40 cellular contexts compared by ENCODE assay signal in the genomic region with DNA sequence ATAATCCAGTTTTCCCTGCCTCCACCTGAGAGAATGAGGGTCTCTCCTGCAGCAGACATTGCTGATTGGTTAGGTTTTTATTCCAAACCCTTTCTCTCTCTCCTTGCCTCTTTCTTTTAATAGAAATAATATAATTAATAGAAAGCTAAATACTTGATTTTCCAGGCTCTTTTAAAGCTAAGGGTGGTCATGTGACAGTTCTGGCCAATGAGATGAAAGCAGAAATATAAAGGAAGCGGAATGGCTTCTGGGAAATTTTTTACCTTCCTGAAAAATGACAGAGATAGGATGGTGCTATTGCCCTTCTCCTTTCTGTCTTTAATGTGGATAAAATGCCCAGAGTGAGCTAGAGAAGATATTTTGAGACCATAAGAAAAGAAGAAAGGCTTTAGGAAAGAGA. TPM values are rescaled to one million over a fixed set of nuclear protein-coding genes. Genes with fewer than 3 reads are reported as not detected.
"Had no signal": no experiment of that assay in that cellular context is flagged by ENCODE, and none has a peak within 500 bp of the region (broad histone marks: within the 10 kb centered on the region; RNA-seq: fewer than 3 reads in every experiment).

No MANE protein-coding gene starts in this region.

- DNase-seq: activated effector memory CD4-positive, alpha-beta T cell treated with anti-CD3 and anti-CD28 coated beads, Interleukin-2, amount 50 U/mL, for 16 hours; activated effector memory CD4-positive, alpha-beta T cell treated with Interleukin-2 at 50 U/mL for 16 hours; activated gamma-delta T cell; activated gamma-delta T cell treated with Interleukin-2 at 50 U/mL for 16 hours; activated naive CD4-positive, alpha-beta T cell; activated naive CD4-positive, alpha-beta T cell treated with anti-CD3 and anti-CD28 coated beads for 36 hours; activated naive CD4-positive, alpha-beta T cell treated with anti-CD3 and anti-CD28 coated beads, Interleukin-2, amount 10 ng/mL, durations not matched to agents 7 days and 5 days; activated naive CD4-positive, alpha-beta T cell treated with anti-CD3 and anti-CD28 coated beads, Interleukin-2, amount 50 U/mL, for 16 hours; activated naive CD4-positive, alpha-beta T cell treated with Interleukin-2 at 50 U/mL for 16 hours; activated naive CD8-positive, alpha-beta T cell treated with anti-CD3 and anti-CD28 coated beads for 36 hours; activated naive CD8-positive, alpha-beta T cell treated with anti-CD3 and anti-CD28 coated beads, Interleukin-2, amount 10 ng/mL, durations not matched to agents 7 days and 5 days; activated naive CD8-positive, alpha-beta T cell treated with anti-CD3 and anti-CD28 coated beads, Interleukin-2, amount 50 U/mL, for 24 hours; activated T-cell treated with anti-CD3 and anti-CD28 coated beads, Interleukin-2, amount 50 U/mL, for 1 hour; activated T-cell treated with anti-CD3 and anti-CD28 coated beads, Interleukin-2, amount 50 U/mL, for 24 hours; activated T-cell treated with anti-CD3 and anti-CD28 coated beads, Interleukin-2, amount 50 U/mL, for 4 hours; activated T-cell treated with anti-CD3 and anti-CD28 coated beads, Interleukin-2, amount 50 U/mL, for 48 hours; activated T-cell treated with anti-CD3 and anti-CD28 coated beads, Interleukin-2, amount 50 U/mL, for 72 hours; adrenal gland; amniotic stem cell; amygdala; anterior cingulate cortex; aorta; body of pancreas; brain microvascular endothelial cell; caudate nucleus; central memory CD4-positive, alpha-beta T cell; cerebellar nuclear complex had no signal

- H3K27ac ChIP-seq: adrenal gland, ascending aorta, body of pancreas, brain microvascular endothelial cell, breast epithelium, cardiac muscle cell had no signal

- H3K27me3 ChIP-seq: adrenal gland, ascending aorta, body of pancreas, brain microvascular endothelial cell, breast epithelium, cardiac muscle cell had no signal

- H3K36me3 Mint-ChIP-seq: activated naive CD4-positive, alpha-beta T cell treated with anti-CD3 and anti-CD28 coated beads, Interleukin-2, amount 10 ng/mL, durations not matched to agents 7 days and 5 days; activated naive CD4-positive, alpha-beta T cell treated with anti-CD3 and anti-CD28 coated beads, Interleukin-2, amount 50 U/mL, for 24 hours; activated naive CD4-positive, alpha-beta T cell treated with anti-CD3 and anti-CD28 coated beads, Interleukin-2, amount 50 U/mL, for 72 hours; activated naive CD8-positive, alpha-beta T cell treated with anti-CD3 and anti-CD28 coated beads for 36 hours; activated naive CD8-positive, alpha-beta T cell treated with anti-CD3 and anti-CD28 coated beads, Interleukin-2, amount 10 ng/mL, durations not matched to agents 7 days and 5 days had no signal

- H3K9me3 ChIP-seq: adrenal gland, ascending aorta, body of pancreas, breast epithelium had no signal

- H3K4me1 ChIP-seq: adrenal gland, ascending aorta, body of pancreas, breast epithelium had no signal

- H3K27me3 Mint-ChIP-seq: activated naive CD4-positive, alpha-beta T cell treated with anti-CD3 and anti-CD28 coated beads, Interleukin-2, amount 50 U/mL, for 24 hours; activated naive CD8-positive, alpha-beta T cell; activated naive CD8-positive, alpha-beta T cell treated with anti-CD3 and anti-CD28 coated beads for 36 hours; activated naive CD8-positive, alpha-beta T cell treated with anti-CD3 and anti-CD28 coated beads, Interleukin-2, amount 50 U/mL, for 24 hours; activated T-cell treated with anti-CD3 and anti-CD28 coated beads, Interleukin-2, amount 50 U/mL, for 24 hours had no signal

- H3K4me1 Mint-ChIP-seq: activated naive CD4-positive, alpha-beta T cell treated with anti-CD3 and anti-CD28 coated beads, Interleukin-2, amount 10 ng/mL, durations not matched to agents 7 days and 5 days; activated naive CD4-positive, alpha-beta T cell treated with anti-CD3 and anti-CD28 coated beads, Interleukin-2, amount 50 U/mL, for 24 hours; activated naive CD8-positive, alpha-beta T cell treated with anti-CD3 and anti-CD28 coated beads for 36 hours; activated naive CD8-positive, alpha-beta T cell treated with anti-CD3 and anti-CD28 coated beads, Interleukin-2, amount 10 ng/mL, durations not matched to agents 7 days and 5 days; activated naive CD8-positive, alpha-beta T cell treated with anti-CD3 and anti-CD28 coated beads, Interleukin-2, amount 50 U/mL, for 24 hours; activated T-helper 17 cell treated with anti-CD3 and anti-CD28 coated beads, Interleukin-2, amount 50 U/mL, for 72 hours; brain; central memory CD8-positive, alpha-beta T cell had no signal

- H3K27ac Mint-ChIP-seq: activated naive CD4-positive, alpha-beta T cell treated with anti-CD3 and anti-CD28 coated beads for 36 hours; activated naive CD4-positive, alpha-beta T cell treated with anti-CD3 and anti-CD28 coated beads, Interleukin-2, amount 10 ng/mL, durations not matched to agents 7 days and 5 days; activated naive CD4-positive, alpha-beta T cell treated with anti-CD3 and anti-CD28 coated beads, Interleukin-2, amount 50 U/mL, for 24 hours; activated naive CD4-positive, alpha-beta T cell treated with anti-CD3 and anti-CD28 coated beads, Interleukin-2, amount 50 U/mL, for 72 hours; activated naive CD8-positive, alpha-beta T cell; activated naive CD8-positive, alpha-beta T cell treated with anti-CD3 and anti-CD28 coated beads for 36 hours; activated naive CD8-positive, alpha-beta T cell treated with anti-CD3 and anti-CD28 coated beads, Interleukin-2, amount 10 ng/mL, durations not matched to agents 7 days and 5 days; activated naive CD8-positive, alpha-beta T cell treated with anti-CD3 and anti-CD28 coated beads, Interleukin-2, amount 50 U/mL, for 24 hours; activated T-cell treated with anti-CD3 and anti-CD28 coated beads, Interleukin-2, amount 50 U/mL, for 24 hours; activated T-helper 1 cell treated with anti-CD3 and anti-CD28 coated beads, Interleukin-12 subunit alpha, Interleukin-12 subunit beta, Interleukin-2, Interleukin-4 antibody, amounts not matched to agents 30 ng/mL and 10 ng/mL and 1 ng/mL, durations not matched to agents 14 hours and 24 hours and 36 hours; activated T-helper 17 cell treated with anti-CD3 and anti-CD28 coated beads, Interleukin-2, amount 50 U/mL, for 72 hours; activated T-helper 2 cell treated with anti-CD3 and anti-CD28 coated beads, Interferon-gamma antibody, Interleukin-2, Interleukin-4, amounts not matched to agents 10 μg/mL and 5 μg/mL and 100 μg/mL, durations not matched to agents 14 hours and 24 hours and 36 hours; brain had no signal

- H3K36me3 ChIP-seq: adrenal gland, ascending aorta, brain microvascular endothelial cell, breast epithelium, cardiac muscle cell had no signal

- FAIRE-seq: astrocyte, bronchial epithelial cell had no signal

- ATAC-seq: activated naive CD4-positive, alpha-beta T cell treated with anti-CD3 and anti-CD28 coated beads, Interleukin-2, amount 50 U/mL, for 72 hours; activated naive CD8-positive, alpha-beta T cell treated with anti-CD3 and anti-CD28 coated beads, Interleukin-2, amount 50 U/mL, for 24 hours; activated T-cell treated with anti-CD3 and anti-CD28 coated beads, Interleukin-2, amount 50 U/mL, for 4 hours; activated T-cell treated with anti-CD3 and anti-CD28 coated beads, Interleukin-2, amount 50 U/mL, for 72 hours; activated T-helper 17 cell treated with anti-CD3 and anti-CD28 coated beads, Interleukin-2, amount 50 U/mL, for 72 hours; body of pancreas had no signal

- H3K4me3 ChIP-seq: adrenal gland, ascending aorta, body of pancreas, breast epithelium, cardiac muscle cell had no signal

- H3K9me3 Mint-ChIP-seq: activated naive CD4-positive, alpha-beta T cell treated with anti-CD3 and anti-CD28 coated beads for 36 hours; activated naive CD4-positive, alpha-beta T cell treated with anti-CD3 and anti-CD28 coated beads, Interleukin-2, amount 10 ng/mL, durations not matched to agents 7 days and 5 days; activated naive CD4-positive, alpha-beta T cell treated with anti-CD3 and anti-CD28 coated beads, Interleukin-2, amount 50 U/mL, for 24 hours; activated naive CD4-positive, alpha-beta T cell treated with anti-CD3 and anti-CD28 coated beads, Interleukin-2, amount 50 U/mL, for 72 hours; activated naive CD8-positive, alpha-beta T cell treated with anti-CD3 and anti-CD28 coated beads for 36 hours; activated naive CD8-positive, alpha-beta T cell treated with anti-CD3 and anti-CD28 coated beads, Interleukin-2, amount 10 ng/mL, durations not matched to agents 7 days and 5 days; activated naive CD8-positive, alpha-beta T cell treated with anti-CD3 and anti-CD28 coated beads, Interleukin-2, amount 50 U/mL, for 24 hours; activated T-cell treated with anti-CD3 and anti-CD28 coated beads, Interleukin-2, amount 50 U/mL, for 24 hours; activated T-cell treated with anti-CD3 and anti-CD28 coated beads, Interleukin-2, amount 50 U/mL, for 4 hours; activated T-cell treated with anti-CD3 and anti-CD28 coated beads, Interleukin-2, amount 50 U/mL, for 72 hours; activated T-helper 1 cell treated with anti-CD3 and anti-CD28 coated beads, Interleukin-12 subunit alpha, Interleukin-12 subunit beta, Interleukin-2, Interleukin-4 antibody, amounts not matched to agents 30 ng/mL and 10 ng/mL and 1 ng/mL, durations not matched to agents 14 hours and 24 hours and 36 hours; activated T-helper 17 cell treated with anti-CD3 and anti-CD28 coated beads, Interleukin-2, amount 50 U/mL, for 72 hours; activated T-helper 2 cell treated with anti-CD3 and anti-CD28 coated beads, Interferon-gamma antibody, Interleukin-2, Interleukin-4, amounts not matched to agents 10 μg/mL and 5 μg/mL and 100 μg/mL, durations not matched to agents 14 hours and 24 hours and 36 hours; brain; central memory CD8-positive, alpha-beta T cell had no signal

- H3K4me3 Mint-ChIP-seq: activated naive CD4-positive, alpha-beta T cell treated with anti-CD3 and anti-CD28 coated beads for 36 hours; activated naive CD4-positive, alpha-beta T cell treated with anti-CD3 and anti-CD28 coated beads, Interleukin-2, amount 10 ng/mL, durations not matched to agents 7 days and 5 days; activated naive CD4-positive, alpha-beta T cell treated with anti-CD3 and anti-CD28 coated beads, Interleukin-2, amount 50 U/mL, for 24 hours; activated naive CD8-positive, alpha-beta T cell; activated naive CD8-positive, alpha-beta T cell treated with anti-CD3 and anti-CD28 coated beads for 36 hours; activated naive CD8-positive, alpha-beta T cell treated with anti-CD3 and anti-CD28 coated beads, Interleukin-2, amount 10 ng/mL, durations not matched to agents 7 days and 5 days; activated naive CD8-positive, alpha-beta T cell treated with anti-CD3 and anti-CD28 coated beads, Interleukin-2, amount 50 U/mL, for 24 hours; activated T-cell treated with anti-CD3 and anti-CD28 coated beads, Interleukin-2, amount 50 U/mL, for 24 hours; activated T-cell treated with anti-CD3 and anti-CD28 coated beads, Interleukin-2, amount 50 U/mL, for 4 hours; activated T-cell treated with anti-CD3 and anti-CD28 coated beads, Interleukin-2, amount 50 U/mL, for 72 hours; activated T-helper 1 cell treated with anti-CD3 and anti-CD28 coated beads, Interleukin-12 subunit alpha, Interleukin-12 subunit beta, Interleukin-2, Interleukin-4 antibody, amounts not matched to agents 30 ng/mL and 10 ng/mL and 1 ng/mL, durations not matched to agents 14 hours and 24 hours and 36 hours; activated T-helper 17 cell treated with anti-CD3 and anti-CD28 coated beads, Interleukin-2, amount 50 U/mL, for 72 hours; brain; central memory CD8-positive, alpha-beta T cell had no signal

RNA-seq across cellular contexts. Expression of a gene that starts 35.6 kb away (rescaled TPM):
- total RNA-seq: ascending aorta had no signal
